In the genomic region with DNA sequence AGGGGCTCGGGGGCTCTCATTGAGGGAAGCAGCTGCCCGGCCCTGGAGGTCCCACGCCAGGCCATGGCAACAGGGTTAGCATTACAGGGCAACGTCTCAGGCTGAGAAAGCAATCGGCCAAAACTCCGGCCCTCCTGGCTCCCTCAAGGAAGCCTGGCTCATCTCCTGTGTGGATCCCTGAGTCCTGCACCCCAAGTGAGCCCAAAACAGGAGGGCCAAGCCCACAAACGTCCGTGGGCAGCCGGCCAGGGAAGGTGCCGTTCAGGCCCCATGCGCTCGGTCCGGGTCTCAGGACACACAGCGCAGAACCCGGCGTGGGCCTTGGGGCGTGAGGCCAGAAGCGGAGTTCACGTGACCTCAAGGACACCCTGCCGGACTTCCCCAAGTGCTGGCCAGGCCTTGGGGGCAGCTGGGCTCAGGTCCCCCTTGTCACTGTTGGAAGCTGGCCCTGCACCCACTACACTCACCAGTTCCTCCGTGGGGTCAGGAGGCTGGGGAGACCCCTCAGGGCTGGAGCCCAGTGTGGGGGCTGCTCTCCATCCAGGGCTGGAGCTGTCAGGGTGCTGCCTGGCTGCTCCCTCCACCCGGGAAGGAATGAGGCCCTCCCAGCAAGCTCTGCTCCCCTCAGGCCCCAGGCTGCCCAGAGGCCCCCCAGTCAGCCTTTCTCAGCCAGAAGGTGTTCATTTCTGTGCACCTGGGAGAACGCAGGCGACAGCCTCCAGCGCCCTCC, we compare ENCODE assay signal across 9 cellular contexts. TPM values are rescaled to one million over a fixed set of nuclear protein-coding genes. Genes with fewer than 3 reads are reported as not detected.
A peak's percentile ranks its signal among the peaks of the same experiment; 100 is the strongest.
DNase-seq lines count a peak whose midpoint lies in the region; ATAC-seq and TF ChIP-seq lines count a peak whose summit lies in the region.
"Had no signal": no experiment of that assay in that cellular context is flagged by ENCODE, and none has a peak within 500 bp of the region (broad histone marks: within the 10 kb centered on the region; RNA-seq: fewer than 3 reads in every experiment).

No MANE protein-coding gene starts in this region.

- H3K27me3 ChIP-seq in foreskin keratinocyte: no peaks in the 10 kb centered on the region
- no peaks in the 10 kb centered on the region for H3K27me3 ChIP-seq in sigmoid colon

- TF ChIP-seq CTCF in foreskin keratinocyte (conservative IDR thresholded peaks at IDR 0.05) (no peak), sigmoid colon (IDR thresholded peaks at IDR 0.05) (no peak)

- TF ChIP-seq RAD21 in Ishikawa (IDR thresholded peaks at IDR 0.05; ENCODE audit: low read depth): no peak

- H3K4me1 ChIP-seq in foreskin keratinocyte (no peaks in the 10 kb centered on the region), sigmoid colon (peaks cover 0 to 10% (median 0%) of the 10 kb centered on the region in 4 donors)

- WGBS in sigmoid colon, 2 donors: 23 to 52% methylated on average over 25 of the region's 25 CpGs

- no peak overlapping the region for H3K4me3 ChIP-seq in sigmoid colon

- no peak for TF ChIP-seq POLR2A in sigmoid colon (IDR thresholded peaks at IDR 0.05)

- no peak for TF ChIP-seq EP300 in Ishikawa (IDR thresholded peaks at IDR 0.05; ENCODE audit: borderline replicate concordance)
- TF ChIP-seq EP300 in sigmoid colon (IDR thresholded peaks at IDR 0.05): no peak

- peak; percentile 75 for DNase-seq in DMS53 (lab: John Stamatoyannopoulos, UW)
- DNase-seq in DMS53 treated with DMSO at 0.1 percent for 48 hours (lab: John Stamatoyannopoulos, UW; ENCODE audit: unreplicated experiment): no peak
- DNase-seq in foreskin keratinocyte: no peak
- DNase-seq in sigmoid colon: peak; percentile 81
- no peak for DNase-seq in NCI-H2171 (lab: John Stamatoyannopoulos, UW)

- ATAC-seq in foreskin keratinocyte (peak; percentile 23), GM18870 (IDR thresholded peaks at IDR 0.05; ENCODE audit: unreplicated experiment) (no peak), GM21723 (IDR thresholded peaks at IDR 0.05; ENCODE audit: unreplicated experiment) (no peak)

- H3K9me3 ChIP-seq in sigmoid colon: no peaks in the 10 kb centered on the region

- no peaks in the 10 kb centered on the region for H3K36me3 ChIP-seq in sigmoid colon

- intact Hi-C loops in sigmoid colon (cut with DNase I): no loop called here

- H3K27ac ChIP-seq in foreskin keratinocyte: no peak overlapping the region
- no peak overlapping the region for H3K27ac ChIP-seq in sigmoid colon
- H3K27ac ChIP-seq: epithelial cell of prostate had no signal

TF ChIP-seq in Ishikawa, 13 proteins besides CTCF, POLR2A, EP300 and RAD21:
- TF ChIP-seq, protein P1, sequence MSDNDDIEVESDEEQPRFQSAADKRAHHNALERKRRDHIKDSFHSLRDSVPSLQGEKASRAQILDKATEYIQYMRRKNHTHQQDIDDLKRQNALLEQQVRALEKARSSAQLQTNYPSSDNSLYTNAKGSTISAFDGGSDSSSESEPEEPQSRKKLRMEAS (IDR thresholded peaks at IDR 0.05): no peak
- TF ChIP-seq CEBPB (IDR thresholded peaks at IDR 0.05) (no peak), CREB1 (IDR thresholded peaks at IDR 0.05; ENCODE audit: low read depth) (no peak), NFIC (IDR thresholded peaks at IDR 0.05) (no peak), TCF12 (IDR thresholded peaks at IDR 0.05; ENCODE audit: low read depth) (no peak), TAF1 (IDR thresholded peaks at IDR 0.05; ENCODE audit: low read depth) (no peak), TEAD4 (IDR thresholded peaks at IDR 0.05) (no peak), YY1 (IDR thresholded peaks at IDR 0.05; ENCODE audit: low read depth) (no peak), EGR1 (IDR thresholded peaks at IDR 0.05) (no peak), ZBTB7A (IDR thresholded peaks at IDR 0.05; ENCODE audit: low read depth) (peak; percentile 72), FOXM1 (IDR thresholded peaks at IDR 0.05; ENCODE audit: borderline replicate concordance, low read depth) (no peak)
- TF ChIP-seq, protein P2, sequence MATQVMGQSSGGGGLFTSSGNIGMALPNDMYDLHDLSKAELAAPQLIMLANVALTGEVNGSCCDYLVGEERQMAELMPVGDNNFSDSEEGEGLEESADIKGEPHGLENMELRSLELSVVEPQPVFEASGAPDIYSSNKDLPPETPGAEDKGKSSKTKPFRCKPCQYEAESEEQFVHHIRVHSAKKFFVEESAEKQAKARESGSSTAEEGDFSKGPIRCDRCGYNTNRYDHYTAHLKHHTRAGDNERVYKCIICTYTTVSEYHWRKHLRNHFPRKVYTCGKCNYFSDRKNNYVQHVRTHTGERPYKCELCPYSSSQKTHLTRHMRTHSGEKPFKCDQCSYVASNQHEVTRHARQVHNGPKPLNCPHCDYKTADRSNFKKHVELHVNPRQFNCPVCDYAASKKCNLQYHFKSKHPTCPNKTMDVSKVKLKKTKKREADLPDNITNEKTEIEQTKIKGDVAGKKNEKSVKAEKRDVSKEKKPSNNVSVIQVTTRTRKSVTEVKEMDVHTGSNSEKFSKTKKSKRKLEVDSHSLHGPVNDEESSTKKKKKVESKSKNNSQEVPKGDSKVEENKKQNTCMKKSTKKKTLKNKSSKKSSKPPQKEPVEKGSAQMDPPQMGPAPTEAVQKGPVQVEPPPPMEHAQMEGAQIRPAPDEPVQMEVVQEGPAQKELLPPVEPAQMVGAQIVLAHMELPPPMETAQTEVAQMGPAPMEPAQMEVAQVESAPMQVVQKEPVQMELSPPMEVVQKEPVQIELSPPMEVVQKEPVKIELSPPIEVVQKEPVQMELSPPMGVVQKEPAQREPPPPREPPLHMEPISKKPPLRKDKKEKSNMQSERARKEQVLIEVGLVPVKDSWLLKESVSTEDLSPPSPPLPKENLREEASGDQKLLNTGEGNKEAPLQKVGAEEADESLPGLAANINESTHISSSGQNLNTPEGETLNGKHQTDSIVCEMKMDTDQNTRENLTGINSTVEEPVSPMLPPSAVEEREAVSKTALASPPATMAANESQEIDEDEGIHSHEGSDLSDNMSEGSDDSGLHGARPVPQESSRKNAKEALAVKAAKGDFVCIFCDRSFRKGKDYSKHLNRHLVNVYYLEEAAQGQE (IDR thresholded peaks at IDR 0.05; ENCODE audit: low read depth): no peak
- TF ChIP-seq, protein P3, sequence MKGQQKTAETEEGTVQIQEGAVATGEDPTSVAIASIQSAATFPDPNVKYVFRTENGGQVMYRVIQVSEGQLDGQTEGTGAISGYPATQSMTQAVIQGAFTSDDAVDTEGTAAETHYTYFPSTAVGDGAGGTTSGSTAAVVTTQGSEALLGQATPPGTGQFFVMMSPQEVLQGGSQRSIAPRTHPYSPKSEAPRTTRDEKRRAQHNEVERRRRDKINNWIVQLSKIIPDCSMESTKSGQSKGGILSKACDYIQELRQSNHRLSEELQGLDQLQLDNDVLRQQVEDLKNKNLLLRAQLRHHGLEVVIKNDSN (IDR thresholded peaks at IDR 0.05): peak; percentile 21; the same call in 1 of the 2 replicates

RNA-seq across cellular contexts. Expression of a gene that starts 7.9 kb away (rescaled TPM):
- 10.5 and 12.5 TPM in 2 replicates for total RNA-seq in foreskin keratinocyte
- polyA plus RNA-seq in foreskin keratinocyte: 11.0 and 14.0 TPM in 2 replicates
- 10 to 100 TPM in 1 of 4 donors, 1 to 10 TPM in 3; 7.7 to 10.2 (median 9.3) TPM for total RNA-seq in sigmoid colon
- 10 to 100 TPM; 27.0 to 50.8 (median 28.2) TPM for polyA plus RNA-seq in sigmoid colon

RNA-seq across cellular contexts. Expression of a gene that starts 57.1 kb away (rescaled TPM):
- total RNA-seq in foreskin keratinocyte (4.4 and 4.6 TPM in 2 replicates), sigmoid colon (10 to 100 TPM in 1 of 4 donors, 1 to 10 TPM in 3; 6.1 to 15.5 (median 8.1) TPM)
- polyA plus RNA-seq in foreskin keratinocyte (3.6 and 4.0 TPM in 2 replicates), sigmoid colon (1 to 10 TPM; 1.4 to 6.2 (median 1.8) TPM)

Comparison
In these comparisons a context has a peak if more than half of its experiments do, and no peak if none do; other contexts are left out.
1. DNase-seq: peak in DMS53 (single experiment) and sigmoid colon (single experiment); none in DMS53 treated with DMSO at 0.1 percent for 48 hours (single experiment), foreskin keratinocyte (0 of 2) and NCI-H2171 (single experiment).